Comparison of ENCODE assay signal across 2 cellular contexts in genomic region chr5:153555420-153556114, GRCh38.
TF ChIP-seq lines count a peak whose summit lies in the region.

No MANE protein-coding gene starts in this region.

TF ChIP-seq in SK-N-SH, 30 proteins besides CTCF, POLR2A, EP300 and RAD21 (continued from another document):
- TF ChIP-seq ZBTB33 (IDR thresholded peaks at IDR 0.05; ENCODE audit: borderline replicate concordance, low read depth) (no peak), SIN3A (IDR thresholded peaks at IDR 0.05; ENCODE audit: borderline replicate concordance, low read depth, low read length) (no peak), MEF2A (IDR thresholded peaks at IDR 0.05; ENCODE audit: borderline replicate concordance, low read depth) (no peak), TAF1 (IDR thresholded peaks at IDR 0.05; ENCODE audit: borderline replicate concordance, low read depth, low read length) (no peak), GATA2 (CRISPR knock-in tag; IDR thresholded peaks at IDR 0.05) (no peak), NFIC (IDR thresholded peaks at IDR 0.05; ENCODE audit: borderline replicate concordance) (no peak), POLR2AphosphoS5 (IDR thresholded peaks at IDR 0.05; ENCODE audit: low read depth, low read length) (no peak), USF1 (IDR thresholded peaks at IDR 0.05; ENCODE audit: borderline replicate concordance, low read depth) (no peak), FOXJ3 (CRISPR knock-in tag; IDR thresholded peaks at IDR 0.05) (no peak)

TF ChIP-seq in SK-N-SH treated with all-trans-retinoic acid at 6 μM for 48 hours, 23 proteins besides CTCF, POLR2A, EP300 and RAD21 (continued from another document):
- TF ChIP-seq TSHZ2 (CRISPR knock-in tag; IDR thresholded peaks at IDR 0.05), result no peak
